Comparison of ENCODE assay signal across 8 cellular contexts in the genomic region with DNA sequence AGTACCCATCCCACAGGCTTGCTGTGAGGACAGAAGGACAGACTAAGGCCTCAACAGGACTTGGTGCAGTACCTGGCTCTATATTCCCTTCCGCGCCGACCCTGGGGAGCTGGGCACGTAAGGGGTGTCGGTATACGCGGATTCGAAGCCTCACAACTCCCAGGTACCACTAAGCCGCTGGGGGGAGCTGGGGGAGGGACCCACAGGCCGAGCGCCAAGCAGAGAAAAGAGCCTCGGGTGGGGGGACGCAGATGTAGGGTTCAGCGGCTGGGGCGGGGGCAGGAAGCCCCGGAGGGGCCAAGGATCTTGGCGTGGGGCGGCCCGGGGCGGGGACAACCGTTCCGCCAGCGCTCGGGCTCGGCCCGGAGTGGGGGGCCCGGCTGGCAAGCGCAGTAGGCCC.
DNase-seq lines count a peak whose midpoint lies in the region; ATAC-seq and TF ChIP-seq lines count a peak whose summit lies in the region.

No MANE protein-coding gene starts in this region.

- peaks cover 0 to 29% (median 4%) of the 10 kb centered on the region in 3 donors for H3K36me3 Mint-ChIP-seq in naive thymus-derived CD8-positive, alpha-beta T cell

- H3K27ac Mint-ChIP-seq in naive thymus-derived CD8-positive, alpha-beta T cell, result peak overlapping the region; percentile 79 to 95 (median 90)

- H3K9me3 Mint-ChIP-seq in naive thymus-derived CD8-positive, alpha-beta T cell, result no peaks in the 10 kb centered on the region

- in situ Hi-C loops in Caki2 (cut with HindIII; ENCODE audit: low pct_unique_long_range_greater_than_20kb, low sequenced_read_pairs), result no loop called here
- in situ Hi-C loops in transverse colon (cut with MboI; ENCODE audit: low pct_ligation_motif_present in 1 of 4, low pct_unique_long_range_greater_than_20kb in 1 of 4, low sequenced_read_pairs in 3 of 4), result no loop called here

- H3K4me3 ChIP-seq in LNCaP clone FGC (ENCODE audit: low read depth, low read length), result peak overlapping the region; percentile 96
- H3K4me3 ChIP-seq in esophagus (ENCODE audit: low read depth in 1 of 2, low read length in 2 of 2), result peak overlapping the region; percentile 88 to 91
- peak overlapping the region; percentile 53 to 99 (median 95) for H3K4me3 ChIP-seq in transverse colon

- TF ChIP-seq EP300 in transverse colon (IDR thresholded peaks at IDR 0.05; ENCODE audit: low read depth), result no peak

- 1% methylated on average over 24 to 28 of the region's 28 CpGs for WGBS in esophagus, 2 donors
- 2% methylated on average over 26 of the region's 28 CpGs; no CpG with 5 or more reads in 1 of the 2 donors for WGBS in transverse colon (ENCODE audit: low coverage in 1 of 2), 2 donors

- peaks cover 24 to 43% (median 35%) of the 10 kb centered on the region in 4 donors for H3K4me1 Mint-ChIP-seq in naive thymus-derived CD8-positive, alpha-beta T cell

- no peaks in the 10 kb centered on the region for H3K27me3 ChIP-seq in esophagus (ENCODE audit: control insufficient read depth in 1 of 2, insufficient read depth in 2 of 2, low read length in 2 of 2)
- H3K27me3 ChIP-seq in transverse colon, result peaks cover 4% of the 10 kb centered on the region

- H3K9me3 ChIP-seq in esophagus (ENCODE audit: control insufficient read depth in 2 of 2, insufficient read depth in 1 of 2, low read depth in 1 of 2, low read length in 1 of 2) (no peaks in the 10 kb centered on the region), transverse colon (no peaks in the 10 kb centered on the region)

- DNase-seq in Caki2 (ENCODE audit: low read depth) (peak; percentile 14), LNCaP clone FGC (ENCODE audit: low read depth) (no peak), transverse colon (peak; percentile 39), SW 1271 (lab: John Stamatoyannopoulos, UW) (no peak)
- peak; percentile 72 for DNase-seq in activated CD8-positive, alpha-beta memory T cell treated with anti-CD3 and anti-CD28 coated beads, Interleukin-2, amount 50 U/mL, for 48 hours
- peak; percentile 35 to 75 (median 50) for DNase-seq in naive thymus-derived CD8-positive, alpha-beta T cell

- ATAC-seq in GM21576 (IDR thresholded peaks at IDR 0.05; ENCODE audit: unreplicated experiment), result peak; percentile 4
- peak; percentile 35 to 54 for ATAC-seq in naive thymus-derived CD8-positive, alpha-beta T cell

- peaks cover 0 to 3% of the 10 kb centered on the region in 2 donors for H3K4me1 ChIP-seq in esophagus (ENCODE audit: control insufficient read depth in 2 of 2, insufficient read depth in 2 of 2, low read length in 1 of 2)
- H3K4me1 ChIP-seq in transverse colon, result peaks cover 10 to 27% (median 18%) of the 10 kb centered on the region in 4 donors

- peak overlapping the region; percentile 88 to 97 (median 94) for H3K4me3 Mint-ChIP-seq in naive thymus-derived CD8-positive, alpha-beta T cell

- peaks cover 0 to 2% (median 0%) of the 10 kb centered on the region in 5 donors for H3K27me3 Mint-ChIP-seq in naive thymus-derived CD8-positive, alpha-beta T cell

- POLR2A ChIA-PET in naive thymus-derived CD8-positive, alpha-beta T cell (lab: Charles Lee), result interaction anchor here (0.5 to 1.5 kb wide), 7 partner anchors 90 to 1040 kb away, joined by 3 to 7 read pairs (median 3); a partner anchor contains a TSS

- TF ChIP-seq POLR2A in transverse colon (IDR thresholded peaks at IDR 0.05), result no peak

- H3K27ac ChIP-seq in esophagus (ENCODE audit: low read depth in 2 of 2, low read length in 1 of 2) (peak overlapping the region; percentile 91 to 92), transverse colon (peak overlapping the region; percentile 92 to 93 (median 92))

- H3K36me3 ChIP-seq in esophagus (ENCODE audit: control insufficient read depth in 2 of 2, insufficient read depth in 2 of 2, low read length in 1 of 2) (peaks cover 9 to 15% of the 10 kb centered on the region in 2 donors), transverse colon (peaks cover 0 to 23% (median 10%) of the 10 kb centered on the region in 4 donors)

- no peak for TF ChIP-seq CTCF in LNCaP clone FGC (IDR thresholded peaks at IDR 0.05; ENCODE audit: control insufficient read depth, extremely low read depth, insufficient read depth)
- TF ChIP-seq CTCF in transverse colon (IDR thresholded peaks at IDR 0.05), result no peak

- intact Hi-C loops in transverse colon (cut with DNase I; ENCODE audit: low total_unique reads), result no loop called here

Comparison
In these comparisons a context has a peak if more than half of its experiments do, and no peak if none do; other contexts are left out.
1. DNase-seq: peak in Caki2 (single experiment), activated CD8-positive, alpha-beta memory T cell treated with anti-CD3 and anti-CD28 coated beads, Interleukin-2, amount 50 U/mL, for 48 hours (single experiment), naive thymus-derived CD8-positive, alpha-beta T cell (10 of 10) and transverse colon (single experiment); none in LNCaP clone FGC (single experiment) and SW 1271 (0 of 2).
2. Peak in every context shown above with its lines, with median percentiles within 50 percentile points of each other: H3K4me3 ChIP-seq.